24 cellular contexts compared by ENCODE assay signal in the genomic region with DNA sequence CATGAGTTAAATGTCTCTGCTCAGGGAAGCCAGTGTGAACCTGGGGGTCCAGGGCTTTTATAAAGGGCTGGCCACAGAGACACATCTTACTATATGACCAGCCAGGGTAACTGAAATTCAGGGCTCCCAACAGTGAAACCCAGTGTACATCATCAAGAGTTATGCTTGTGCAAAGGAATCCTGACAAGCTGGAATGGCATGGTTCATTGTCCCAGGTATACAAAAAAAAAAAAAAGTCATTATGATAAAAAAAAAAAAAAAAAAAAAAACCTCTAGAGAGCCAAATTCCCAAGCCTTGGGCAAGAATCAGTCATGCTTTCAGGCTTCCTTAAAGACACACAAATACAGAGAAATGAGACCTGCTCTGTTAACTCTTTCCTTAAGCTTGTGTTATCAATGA.
"Had no signal": no experiment of that assay in that cellular context is flagged by ENCODE, and none has a peak within 500 bp of the region (broad histone marks: within the 10 kb centered on the region; RNA-seq: fewer than 3 reads in every experiment).

No MANE protein-coding gene starts in this region.

- ATAC-seq: heart right ventricle; left cardiac atrium; left lung; lower lobe of right lung; naive thymus-derived CD8-positive, alpha-beta T cell; pancreas; right lobe of liver; stimulated activated memory B cell treated with anti-CD40 and anti-IgM and Interleukin-4, amounts not matched to agents 10 μg/mL and 1 μg/mL and 100 μg/mL, for 72 hours had no signal

- H3K27me3 ChIP-seq: hepatocyte, left lung, pancreas, right atrium auricular region, right lobe of liver, suprapubic skin, tibial nerve, uterus had no signal

- H3K4me1 ChIP-seq: heart right ventricle, left lung, lower lobe of right lung, pancreas, right atrium auricular region, right lobe of liver, suprapubic skin, tibial nerve, uterus had no signal

- H3K9me3 ChIP-seq: left lung, lower lobe of right lung, pancreas, right atrium auricular region, right lobe of liver, suprapubic skin, thoracic aorta, tibial nerve, uterus had no signal

- DNase-seq: heart right ventricle; islet precursor cell; left cardiac atrium; left lung; lower lobe of right lung; mammary epithelial cell; mesenchymal stem cell; naive thymus-derived CD8-positive, alpha-beta T cell; nucleus accumbens; pancreas; posterior cingulate gyrus; right lobe of liver; stimulated activated CD4-positive, alpha-beta T cell treated with anti-CD3 and anti-CD28 coated beads, Interleukin-1b, Interleukin-23, amount 100 ng/mL, for 48 hours; stimulated activated CD4-positive, alpha-beta T cell treated with anti-CD3 and anti-CD28 coated beads, Interleukin-2, amount 100 ng/mL, for 48 hours; stimulated activated CD4-positive, alpha-beta T cell treated with anti-CD3 and anti-CD28 coated beads, Interleukin-4, amount 100 ng/mL, for 4 hours; stimulated activated CD8-positive, alpha-beta memory T cell treated with anti-CD3 and anti-CD28 coated beads, Interleukin-4, amount 100 ng/mL, for 48 hours; uterus had no signal

- H3K27ac ChIP-seq: heart right ventricle, hepatocyte, left lung, lower lobe of right lung, pancreas, right atrium auricular region, right lobe of liver, suprapubic skin, thoracic aorta, tibial nerve, uterus had no signal

- H3K36me3 ChIP-seq: heart right ventricle, left lung, lower lobe of right lung, pancreas, right atrium auricular region, right lobe of liver, suprapubic skin, thoracic aorta, tibial nerve, uterus had no signal

- H3K4me3 ChIP-seq: heart right ventricle, hepatocyte, left lung, lower lobe of right lung, pancreas, right atrium auricular region, right lobe of liver, smooth muscle cell, suprapubic skin, thoracic aorta, tibial nerve, uterus had no signal
